22 cellular contexts compared by ENCODE assay signal in genomic region chrX:100373673-100374072, GRCh38. TPM values are rescaled to one million over a fixed set of nuclear protein-coding genes. Genes with fewer than 3 reads are reported as not detected.
A peak's percentile ranks its signal among the peaks of the same experiment; 100 is the strongest.
DNase-seq lines count a peak whose midpoint lies in the region; ATAC-seq, FAIRE-seq and TF ChIP-seq lines count a peak whose summit lies in the region.
"Had no signal": no experiment of that assay in that cellular context is flagged by ENCODE, and none has a peak within 500 bp of the region (broad histone marks: within the 10 kb centered on the region; RNA-seq: fewer than 3 reads in every experiment).

No MANE protein-coding gene starts in this region.

- TF ChIP-seq CTCF in GM12878 (IDR thresholded peaks at IDR 0.05 in 2 of 3, conservative IDR thresholded peaks at IDR 0.05 in 1 of 3; ENCODE audit: control insufficient read depth in 2 of 3, extremely low read depth in 1 of 3, insufficient read depth in 1 of 3, low read depth in 3 of 3, low read length in 3 of 3) (no peak), uterus (IDR thresholded peaks at IDR 0.05) (no peak), Caco-2 (IDR thresholded peaks at IDR 0.05; ENCODE audit: insufficient read depth in 1 of 2, low read depth in 1 of 2, low read length in 1 of 2, severe bottlenecking in 1 of 2, unreplicated experiment in 1 of 2) (no peak)

- no peaks in the 10 kb centered on the region for H3K9me3 Mint-ChIP-seq in Caco-2 (ENCODE audit: unreplicated experiment)
- H3K9me3 Mint-ChIP-seq: CD4-positive, CD25-positive, alpha-beta regulatory T cell; CD8-positive, alpha-beta T cell; GM23338; H9 had no signal

- H3K36me3 ChIP-seq in BLaER1 (no peaks in the 10 kb centered on the region), GM12878 (ENCODE audit: control insufficient read depth in 2 of 2, insufficient read depth in 2 of 2, low read length in 1 of 2) (no peaks in the 10 kb centered on the region), uterus (no peaks in the 10 kb centered on the region), Caco-2 (ENCODE audit: control insufficient read depth, insufficient read depth, low read length) (no peaks in the 10 kb centered on the region)

- no peak for TF ChIP-seq EP300 in GM12878 (IDR thresholded peaks at IDR 0.05; ENCODE audit: borderline replicate concordance in 1 of 2, control insufficient read depth in 1 of 2, low read depth in 2 of 2, low read length in 2 of 2)

- H2AFZ ChIP-seq in GM12878 (ENCODE audit: control insufficient read depth, low read depth, low read length): no peak overlapping the region
- H2AFZ ChIP-seq: GM23338 had no signal

- no peak for TF ChIP-seq RAD21 in GM12878 (IDR thresholded peaks at IDR 0.05; ENCODE audit: insufficient read depth, low read depth, low read length)

- peaks cover 59% of the 10 kb centered on the region for H3K27me3 ChIP-seq in BLaER1
- no peaks in the 10 kb centered on the region for H3K27me3 ChIP-seq in GM12878 (replicated peaks in 1 of 2; ENCODE audit: control insufficient read depth in 2 of 2, insufficient read depth in 2 of 2, low read length in 1 of 2)
- no peaks in the 10 kb centered on the region for H3K27me3 ChIP-seq in uterus
- no peaks in the 10 kb centered on the region for H3K27me3 ChIP-seq in Caco-2 (replicated peaks; ENCODE audit: control insufficient read depth, insufficient read depth, low read length)

- H3K79me2 ChIP-seq in GM12878 (ENCODE audit: control insufficient read depth, insufficient read depth, low read length): no peaks in the 10 kb centered on the region

- H3K9ac ChIP-seq in BLaER1: no peak overlapping the region
- H3K9ac ChIP-seq in GM12878 (ENCODE audit: control insufficient read depth, insufficient read depth, low read length): no peak overlapping the region

- DNase-seq in NCI-H69 (lab: John Stamatoyannopoulos, UW) (peak; percentile 41), GM12878 (ENCODE audit: low read depth, low spot score) (no peak), uterus (no peak), Caco-2 (no peak)
- DNase-seq: 8988T; ACHN; CD4-positive, CD25-positive, alpha-beta regulatory T cell; CD8-positive, alpha-beta T cell; DMS 273 treated with DMSO at 0.1 percent for 48 hours; DMS79; EL; GDM1; H9 had no signal

- 13% methylated on average over 2 of the region's 2 CpGs for WGBS in GM12878 (ENCODE audit: insufficient coverage, insufficient replicate concordance, low lambda C conversion rate, missing lambda C conversion rate)

- no peak overlapping the region for H3K4me3 Mint-ChIP-seq in Caco-2 (ENCODE audit: unreplicated experiment)
- H3K4me3 Mint-ChIP-seq: CD4-positive, CD25-positive, alpha-beta regulatory T cell; CD8-positive, alpha-beta T cell; GM23338; H9 had no signal

- no peaks in the 10 kb centered on the region for H3K4me1 Mint-ChIP-seq in Caco-2 (ENCODE audit: low read depth, unreplicated experiment)
- H3K4me1 Mint-ChIP-seq: CD4-positive, CD25-positive, alpha-beta regulatory T cell; GM23338; H9 had no signal

- SMC1A ChIA-PET in GM12878 (lab: Charles Lee; ENCODE audit: uncharacterized antibody, unreplicated experiment): interaction anchor here (0.6 kb wide), 1 partner anchor 11 kb away, joined by 4 read pairs; no protein-coding TSS in a partner anchor

- in situ Hi-C loops in GM12878 (cut with MboI): no loop called here

- H3K4me3 ChIP-seq in BLaER1: no peak overlapping the region
- no peak overlapping the region for H3K4me3 ChIP-seq in GM12878
- H3K4me3 ChIP-seq in uterus: no peak overlapping the region
- no peak overlapping the region for H3K4me3 ChIP-seq in Caco-2 (ENCODE audit: low read depth, low read length)
- H3K4me3 ChIP-seq: A549, GM23338 had no signal

- BruUV-seq in GM12878 (replicated peaks; lab: Mats Ljungman, UMichigan): no TSS peak
- no TSS peak for BruUV-seq in Caco-2 (replicated peaks; lab: Mats Ljungman, UMichigan)

- intact Hi-C loops in GM12878 (cut with micrococcal nuclease; ENCODE audit: unreplicated experiment): loop anchor here (10.0 kb wide), 1 partner anchor 299 kb away; no protein-coding TSS in a partner anchor
- intact Hi-C loops in uterus (cut with DNase I; ENCODE audit: low total_unique reads): no loop called here
- intact Hi-C loops in Caco-2 (cut with micrococcal nuclease; ENCODE audit: unreplicated experiment): no loop called here

- H3K4me2 ChIP-seq in BLaER1 (peak overlapping the region; percentile 25), GM12878 (ENCODE audit: control insufficient read depth, insufficient read depth) (no peak overlapping the region)
- H3K4me2 ChIP-seq: A549, GM23338 had no signal

- no peak overlapping the region for H3K27ac Mint-ChIP-seq in Caco-2 (ENCODE audit: unreplicated experiment)
- H3K27ac Mint-ChIP-seq: CD4-positive, CD25-positive, alpha-beta regulatory T cell; CD8-positive, alpha-beta T cell; GM23338; H9 had no signal

- no peaks in the 10 kb centered on the region for H4K20me1 ChIP-seq in BLaER1
- no peaks in the 10 kb centered on the region for H4K20me1 ChIP-seq in GM12878 (ENCODE audit: control insufficient read depth, insufficient read depth)

- no peaks in the 10 kb centered on the region for H3K27me3 Mint-ChIP-seq in Caco-2 (ENCODE audit: insufficient read depth, unreplicated experiment)
- H3K27me3 Mint-ChIP-seq: CD4-positive, CD25-positive, alpha-beta regulatory T cell had no signal

- TF ChIP-seq POLR2A in GM12878 (IDR thresholded peaks at IDR 0.05; ENCODE audit: low read depth, low read length): no peak
- no peak for TF ChIP-seq POLR2A in uterus (IDR thresholded peaks at IDR 0.05)

- H3K4me1 ChIP-seq in BLaER1: peaks cover 9% of the 10 kb centered on the region
- H3K4me1 ChIP-seq in GM12878 (ENCODE audit: control insufficient read depth, insufficient read depth, low read length): no peaks in the 10 kb centered on the region
- H3K4me1 ChIP-seq in uterus: no peaks in the 10 kb centered on the region
- H3K4me1 ChIP-seq in Caco-2: no peaks in the 10 kb centered on the region
- H3K4me1 ChIP-seq: A549 had no signal

- FAIRE-seq in GM12878 (lab: Jason Lieb, UNC): no peak
- FAIRE-seq: D721Med, GM12892 had no signal

- POLR2A ChIA-PET in GM12878 (lab: Charles Lee): no interaction called here
- POLR2A ChIA-PET in Caco-2 (lab: Charles Lee): no interaction called here

- H3K36me3 Mint-ChIP-seq in Caco-2 (ENCODE audit: insufficient read depth, unreplicated experiment): no peaks in the 10 kb centered on the region
- H3K36me3 Mint-ChIP-seq: CD4-positive, CD25-positive, alpha-beta regulatory T cell; CD8-positive, alpha-beta T cell had no signal

- CTCF ChIA-PET in GM12878 (lab: Yijun Ruan, JAX) (interaction anchor here (0.7 kb wide), 1 partner anchor 74 kb away, joined by 3 read pairs; no protein-coding TSS in a partner anchor), Caco-2 (lab: Charles Lee) (no interaction called here)

- no peaks in the 10 kb centered on the region for H3K9me3 ChIP-seq in BLaER1
- H3K9me3 ChIP-seq in GM12878 (replicated peaks; ENCODE audit: control insufficient read depth, insufficient read depth, low read length): no peaks in the 10 kb centered on the region
- no peaks in the 10 kb centered on the region for H3K9me3 ChIP-seq in uterus
- H3K9me3 ChIP-seq in Caco-2: no peaks in the 10 kb centered on the region
- H3K9me3 ChIP-seq: A549 had no signal

- peak; percentile 51 for ATAC-seq in GM21360 (IDR thresholded peaks at IDR 0.05; ENCODE audit: unreplicated experiment)
- ATAC-seq in GM12878: no peak
- ATAC-seq in GM19463 (IDR thresholded peaks at IDR 0.05; ENCODE audit: unreplicated experiment): no peak
- ATAC-seq: A549; CD8-positive, alpha-beta T cell; GM23338; HCT116 had no signal

- no peak overlapping the region for H3K27ac ChIP-seq in BLaER1
- H3K27ac ChIP-seq in GM12878 (ENCODE audit: control insufficient read depth, insufficient read depth): no peak overlapping the region
- no peak overlapping the region for H3K27ac ChIP-seq in uterus
- H3K27ac ChIP-seq: A549, C4-2B had no signal

- RAD21 ChIA-PET in GM12878 (lab: Charles Lee; ENCODE audit: unreplicated experiment): no interaction called here

TF ChIP-seq in GM12878, 131 proteins besides CTCF, POLR2A, EP300 and RAD21:
- TF ChIP-seq BHLHE40 (IDR thresholded peaks at IDR 0.05; ENCODE audit: borderline replicate concordance in 1 of 2, low read depth in 2 of 2, low read length in 1 of 2): no peak
- no peak for TF ChIP-seq JUND (IDR thresholded peaks at IDR 0.05; ENCODE audit: low read depth, low read length)
- TF ChIP-seq MEF2B (IDR thresholded peaks at IDR 0.05; ENCODE audit: partially characterized antibody, poor library complexity, severe bottlenecking): peak; percentile 44

RNA-seq across cellular contexts. Expression of gene PCDH19, which starts 36.4 kb away (rescaled TPM):
- not detected in 2 replicates for total RNA-seq in GM12878 (2013; cell fraction: nucleolus; rRNA removed)
- total RNA-seq in GM12878 (2014; rRNA removed): not detected in 2 replicates
- total RNA-seq in GM12878 (2014; rRNA removed; fragmentation: Illumina TruSeq; extraction: Trizol): not detected in 2 replicates
- total RNA-seq in GM12878 (2021): not detected in 2 replicates
- polyA plus RNA-seq in GM12878 (2011; ENCODE audit: low read depth): not detected
- not detected in 2 replicates for polyA plus RNA-seq in GM12878 (2011; rRNA removed)
- not detected in 2 replicates for polyA plus RNA-seq in GM12878 (2011; cell fraction: cytosol; rRNA removed)
- not detected in 2 replicates for polyA plus RNA-seq in GM12878 (2011; cell fraction: nucleus; rRNA removed)
- polyA plus RNA-seq in GM12878 (2012): 0.01 and 0.04 TPM in 2 replicates
- 0.01 TPM in 1 of 2 replicates, not detected in the other for polyA plus RNA-seq in GM12878 (2014; fragmentation: Illumina TruSeq; extraction: Trizol)
- polyA plus RNA-seq in GM12878 (2014; fragmentation: Nextera tagmentation; extraction: Ambion mirVana): not detected
- polyA plus RNA-seq in GM12878 (2014; rRNA removed): not detected in 2 replicates
- polyA plus RNA-seq in GM12878 (2016; fragmentation: Nextera tagmentation; extraction: Ambion mirVana): not detected
- polyA minus RNA-seq in GM12878 (2011; rRNA and poly(A)+ RNA removed): not detected in 2 replicates
- polyA minus RNA-seq in GM12878 (2011; cell fraction: cytosol; rRNA and poly(A)+ RNA removed): not detected in 2 replicates
- not detected in 2 replicates for polyA minus RNA-seq in GM12878 (2011; cell fraction: nucleus; rRNA and poly(A)+ RNA removed)
- total RNA-seq in uterus: 1 to 10 TPM; 2.0 to 5.2 (median 3.4) TPM
- 0.11 and 0.14 TPM in 2 replicates for total RNA-seq in Caco-2 (2022)
- total RNA-seq: CD4-positive, CD25-positive, alpha-beta regulatory T cell; CD8-positive, alpha-beta T cell had no signal
- polyA plus RNA-seq: CD4-positive, CD25-positive, alpha-beta regulatory T cell had no signal
